Comparison of ENCODE assay signal across 23 cellular contexts in genomic region chr4:3641501-3641900, GRCh38.
"Had no signal": no experiment of that assay in that cellular context is flagged by ENCODE, and none has a peak within 500 bp of the region (broad histone marks: within the 10 kb centered on the region; RNA-seq: fewer than 3 reads in every experiment).

No MANE protein-coding gene starts in this region.

- H3K27ac ChIP-seq: left lung, neural progenitor cell, pancreas, prostate gland, skin epidermis, suprapubic skin, transverse colon, upper lobe of left lung had no signal

- H3K27ac Mint-ChIP-seq: mesothelial cell of epicardium; naive B cell; natural killer cell; nephron progenitor cell; stimulated activated effector memory CD8-positive, alpha-beta T cell treated with anti-CD3 and anti-CD28 coated beads, Interleukin-12 subunit alpha, Interleukin-12 subunit beta, amount 100 ng/mL, for 72 hours; stimulated activated naive CD8-positive, alpha-beta T cell treated with anti-CD3 and anti-CD28 coated beads, Interleukin-15, Interleukin-2, amounts not matched to agents 100 ng/mL and 50 ng/mL, for 24 hours had no signal

- ATAC-seq: left colon; left lung; natural killer cell; pancreas; sciatic nerve; stimulated activated effector memory CD8-positive, alpha-beta T cell treated with anti-CD3 and anti-CD28 coated beads, Interleukin-12 subunit alpha, Interleukin-12 subunit beta, amount 100 ng/mL, for 72 hours had no signal

- H3K4me1 Mint-ChIP-seq: natural killer cell; stimulated activated effector memory CD8-positive, alpha-beta T cell treated with anti-CD3 and anti-CD28 coated beads, Interleukin-12 subunit alpha, Interleukin-12 subunit beta, amount 100 ng/mL, for 72 hours had no signal

- H3K27me3 ChIP-seq: neural progenitor cell, pancreas, transverse colon, upper lobe of left lung, vagina had no signal

- H3K9me3 Mint-ChIP-seq: mesothelial cell of epicardium; natural killer cell; stimulated activated effector memory CD8-positive, alpha-beta T cell treated with anti-CD3 and anti-CD28 coated beads, Interleukin-12 subunit alpha, Interleukin-12 subunit beta, amount 100 ng/mL, for 72 hours; stimulated activated naive CD8-positive, alpha-beta T cell treated with anti-CD3 and anti-CD28 coated beads, Interleukin-15, Interleukin-2, amounts not matched to agents 100 ng/mL and 50 ng/mL, for 24 hours had no signal

- H3K4me3 Mint-ChIP-seq: mesothelial cell of epicardium; naive B cell; natural killer cell; nephron progenitor cell; stimulated activated effector memory CD8-positive, alpha-beta T cell treated with anti-CD3 and anti-CD28 coated beads, Interleukin-12 subunit alpha, Interleukin-12 subunit beta, amount 100 ng/mL, for 72 hours; stimulated activated naive CD8-positive, alpha-beta T cell treated with anti-CD3 and anti-CD28 coated beads, Interleukin-15, Interleukin-2, amounts not matched to agents 100 ng/mL and 50 ng/mL, for 24 hours had no signal

- H3K4me2 ChIP-seq: neural progenitor cell had no signal

- H3K27me3 Mint-ChIP-seq: stimulated activated naive CD8-positive, alpha-beta T cell treated with anti-CD3 and anti-CD28 coated beads, Interleukin-15, Interleukin-2, amounts not matched to agents 100 ng/mL and 50 ng/mL, for 24 hours had no signal

- H3K4me3 ChIP-seq: left lung, lung, neural progenitor cell, pancreas, prostate gland, skin epidermis, suprapubic skin, transverse colon, upper lobe of left lung, vagina had no signal

- DNase-seq: head of caudate nucleus; hippocampal formation; left colon; mesendoderm; naive B cell; natural killer cell; nephron progenitor cell; pancreas; stimulated activated CD4-positive, alpha-beta T cell treated with anti-CD3 and anti-CD28 coated beads, Interleukin-4, amount 100 ng/mL, for 24 hours; stimulated activated naive CD4-positive, alpha-beta T cell; transverse colon had no signal

- H3K9ac ChIP-seq: neural progenitor cell had no signal

- H3K36me3 Mint-ChIP-seq: mesothelial cell of epicardium; naive B cell; natural killer cell; neural progenitor cell; stimulated activated effector memory CD8-positive, alpha-beta T cell treated with anti-CD3 and anti-CD28 coated beads, Interleukin-12 subunit alpha, Interleukin-12 subunit beta, amount 100 ng/mL, for 72 hours had no signal

- H3K9me3 ChIP-seq: left lung, pancreas, prostate gland, suprapubic skin, transverse colon, upper lobe of left lung, vagina had no signal

- H3K36me3 ChIP-seq: left lung, neural progenitor cell, pancreas, prostate gland, suprapubic skin, transverse colon, upper lobe of left lung, vagina had no signal

- H2AFZ ChIP-seq: neural progenitor cell had no signal

- H3K4me1 ChIP-seq: left lung, neural progenitor cell, pancreas, upper lobe of left lung had no signal
